ENCODE assay signal across 8 cellular contexts in genomic region chr1:220680085-220680687, GRCh38. TPM values are rescaled to one million over a fixed set of nuclear protein-coding genes. Genes with fewer than 3 reads are reported as not detected.
DNase-seq lines count a peak whose midpoint lies in the region; ATAC-seq and TF ChIP-seq lines count a peak whose summit lies in the region.

No MANE protein-coding gene starts in this region.

- no peak for TF ChIP-seq POLR2A in suprapubic skin (IDR thresholded peaks at IDR 0.05)

- H3K4me3 ChIP-seq in adipocyte (ENCODE audit: low read length), result no peak overlapping the region
- no peak overlapping the region for H3K4me3 ChIP-seq in iPS DF 6.9 (ENCODE audit: low read length)
- H3K4me3 ChIP-seq in suprapubic skin, result no peak overlapping the region

- DNase-seq in DMS 273 treated with DMSO at 0.1 percent for 48 hours (lab: John Stamatoyannopoulos, UW) (peak; percentile 44), NCI-H2171 (lab: John Stamatoyannopoulos, UW) (peak; percentile 6), adipocyte (ENCODE audit: low read depth) (peak; percentile 71), iPS DF 6.9 (ENCODE audit: low read depth, low spot score) (peak; percentile 47), suprapubic skin (ENCODE audit: low spot score in 2 of 2) (no peak), NCI-H226 (no peak)

- peaks cover 2% of the 10 kb centered on the region for H3K9me3 ChIP-seq in adipocyte (ENCODE audit: control insufficient read depth, low read length)
- no peaks in the 10 kb centered on the region for H3K9me3 ChIP-seq in iPS DF 6.9 (ENCODE audit: control insufficient read depth, insufficient read depth, low read length)
- no peaks in the 10 kb centered on the region for H3K9me3 ChIP-seq in suprapubic skin

- H3K27ac ChIP-seq in iPS DF 6.9 (ENCODE audit: low read length) (no peak overlapping the region), suprapubic skin (no peak overlapping the region)

- H3K27me3 ChIP-seq in adipocyte (replicated peaks; ENCODE audit: control insufficient read depth, insufficient read depth, low read length), result no peaks in the 10 kb centered on the region
- H3K27me3 ChIP-seq in iPS DF 6.9 (ENCODE audit: control insufficient read depth, insufficient read depth, low read length), result no peaks in the 10 kb centered on the region
- no peaks in the 10 kb centered on the region for H3K27me3 ChIP-seq in suprapubic skin

- H3K36me3 ChIP-seq in adipocyte (ENCODE audit: control insufficient read depth, insufficient read depth, low read length, severe bottlenecking) (no peaks in the 10 kb centered on the region), iPS DF 6.9 (ENCODE audit: control insufficient read depth, insufficient read depth, low read length) (no peaks in the 10 kb centered on the region), suprapubic skin (no peaks in the 10 kb centered on the region)

- peak; percentile 34 to 63 for TF ChIP-seq CTCF in suprapubic skin (IDR thresholded peaks at IDR 0.05)

- no CpG with 5 or more reads among the region's 7 CpGs for WGBS in iPS DF 6.9 (ENCODE audit: insufficient coverage, insufficient read length)
- WGBS in suprapubic skin, result 34% methylated on average over 7 of the region's 7 CpGs

- H3K9ac ChIP-seq in adipocyte (ENCODE audit: low read length), result no peak overlapping the region

- TF ChIP-seq EP300 in suprapubic skin (IDR thresholded peaks at IDR 0.05), result no peak

- H3K4me1 ChIP-seq in adipocyte (ENCODE audit: control insufficient read depth, insufficient read depth, low read length), result peaks cover 3% of the 10 kb centered on the region
- H3K4me1 ChIP-seq in iPS DF 6.9 (ENCODE audit: control insufficient read depth, insufficient read depth, low read length), result no peaks in the 10 kb centered on the region
- H3K4me1 ChIP-seq in suprapubic skin, result no peaks in the 10 kb centered on the region

- ATAC-seq in GM19035 (IDR thresholded peaks at IDR 0.05; ENCODE audit: unreplicated experiment) (peak; percentile 98), HG03045 (IDR thresholded peaks at IDR 0.05; ENCODE audit: unreplicated experiment) (peak; percentile 85)

RNA-seq across cellular contexts. Expression of gene C1orf115, which starts 10.0 kb away (rescaled TPM):
- total RNA-seq in suprapubic skin, result 10 to 100 TPM; 10.0 to 24.5 (median 14.8) TPM

Comparison
In these comparisons a context has a peak if more than half of its experiments do, and no peak if none do; other contexts are left out.
1. DNase-seq: peak in DMS 273 treated with DMSO at 0.1 percent for 48 hours (single experiment), NCI-H2171 (single experiment), adipocyte (single experiment) and iPS DF 6.9 (single experiment); none in suprapubic skin (0 of 2) and NCI-H226 (single experiment).